12 cellular contexts compared by ENCODE assay signal in genomic region chr18:57427429-57428181, GRCh38. TPM values are rescaled to one million over a fixed set of nuclear protein-coding genes. Genes with fewer than 3 reads are reported as not detected.
DNase-seq lines count a peak whose midpoint lies in the region; ATAC-seq and TF ChIP-seq lines count a peak whose summit lies in the region.
"Had no signal": no experiment of that assay in that cellular context is flagged by ENCODE, and none has a peak within 500 bp of the region (broad histone marks: within the 10 kb centered on the region; RNA-seq: fewer than 3 reads in every experiment).

No MANE protein-coding gene starts in this region.

- no peaks in the 10 kb centered on the region for H3K4me1 ChIP-seq in mucosa of descending colon (ENCODE audit: low read depth)
- peaks cover 2% of the 10 kb centered on the region for H3K4me1 ChIP-seq in thymus (ENCODE audit: control insufficient read depth, insufficient read depth, low read length)
- H3K4me1 ChIP-seq: parathyroid adenoma had no signal

- H3K4me3 ChIP-seq in mucosa of descending colon = no peak overlapping the region
- H3K4me3 ChIP-seq in thymus (ENCODE audit: low read length) = peak overlapping the region; percentile 28
- H3K4me3 ChIP-seq: K562 had no signal

- intact Hi-C loops in mucosa of descending colon (cut with DNase I, micrococcal nuclease) = no loop called here

- ATAC-seq in activated CD8-positive, alpha-beta memory T cell treated with anti-CD3 and anti-CD28 coated beads, Interleukin-2, amount 10 ng/mL, durations not matched to agents 7 days and 5 days = no peak
- ATAC-seq in mucosa of descending colon (peak; percentile 77), HG02763 (IDR thresholded peaks at IDR 0.05; ENCODE audit: unreplicated experiment) (no peak), GM18502 (IDR thresholded peaks at IDR 0.05; ENCODE audit: poor library complexity, unreplicated experiment) (no peak), HG02852 (IDR thresholded peaks at IDR 0.05; ENCODE audit: unreplicated experiment) (no peak)
- ATAC-seq: K562 had no signal

- CTCF ChIA-PET in activated CD8-positive, alpha-beta memory T cell treated with anti-CD3 and anti-CD28 coated beads, Interleukin-2, amount 10 ng/mL, durations not matched to agents 7 days and 5 days (lab: Charles Lee) = no interaction called here

- peaks cover 67% of the 10 kb centered on the region for H3K27me3 Mint-ChIP-seq in activated CD8-positive, alpha-beta memory T cell treated with anti-CD3 and anti-CD28 coated beads, Interleukin-2, amount 10 ng/mL, durations not matched to agents 7 days and 5 days
- peaks cover 18% of the 10 kb centered on the region for H3K27me3 Mint-ChIP-seq in glutamatergic neuron (ENCODE audit: unreplicated experiment)

- peak overlapping the region; percentile 54 for H3K27ac Mint-ChIP-seq in activated CD8-positive, alpha-beta memory T cell treated with anti-CD3 and anti-CD28 coated beads, Interleukin-2, amount 10 ng/mL, durations not matched to agents 7 days and 5 days
- H3K27ac Mint-ChIP-seq in glutamatergic neuron (ENCODE audit: unreplicated experiment) = peak overlapping the region; percentile 80

- H3K36me3 ChIP-seq in mucosa of descending colon (ENCODE audit: low read depth) = no peaks in the 10 kb centered on the region
- H3K36me3 ChIP-seq in thymus (ENCODE audit: control insufficient read depth, insufficient read depth) = no peaks in the 10 kb centered on the region

- H3K9me3 ChIP-seq in mucosa of descending colon = no peaks in the 10 kb centered on the region
- H3K9me3 ChIP-seq in thymus (ENCODE audit: control insufficient read depth) = peaks cover 3% of the 10 kb centered on the region

- peaks cover 4% of the 10 kb centered on the region for H3K9me3 Mint-ChIP-seq in activated CD8-positive, alpha-beta memory T cell treated with anti-CD3 and anti-CD28 coated beads, Interleukin-2, amount 10 ng/mL, durations not matched to agents 7 days and 5 days (ENCODE audit: low read depth)
- H3K9me3 Mint-ChIP-seq in glutamatergic neuron (ENCODE audit: unreplicated experiment) = peaks cover 14% of the 10 kb centered on the region

- H3K27ac ChIP-seq in thymus (ENCODE audit: low read depth) = no peak overlapping the region
- H3K27ac ChIP-seq: parathyroid adenoma had no signal

- peaks cover 57% of the 10 kb centered on the region for H3K27me3 ChIP-seq in thymus (ENCODE audit: control insufficient read depth, insufficient read depth)

- no peaks in the 10 kb centered on the region for H3K4me1 Mint-ChIP-seq in activated CD8-positive, alpha-beta memory T cell treated with anti-CD3 and anti-CD28 coated beads, Interleukin-2, amount 10 ng/mL, durations not matched to agents 7 days and 5 days
- peaks cover 28% of the 10 kb centered on the region for H3K4me1 Mint-ChIP-seq in glutamatergic neuron (ENCODE audit: low read depth, unreplicated experiment)

- no peak overlapping the region for H3K4me3 Mint-ChIP-seq in activated CD8-positive, alpha-beta memory T cell treated with anti-CD3 and anti-CD28 coated beads, Interleukin-2, amount 10 ng/mL, durations not matched to agents 7 days and 5 days
- peak overlapping the region; percentile 80 for H3K4me3 Mint-ChIP-seq in glutamatergic neuron (ENCODE audit: unreplicated experiment)

- H3K36me3 Mint-ChIP-seq in activated CD8-positive, alpha-beta memory T cell treated with anti-CD3 and anti-CD28 coated beads, Interleukin-2, amount 10 ng/mL, durations not matched to agents 7 days and 5 days = peaks cover 3% of the 10 kb centered on the region
- H3K36me3 Mint-ChIP-seq in glutamatergic neuron (ENCODE audit: unreplicated experiment) = no peaks in the 10 kb centered on the region

- DNase-seq in activated CD8-positive, alpha-beta memory T cell treated with anti-CD3 and anti-CD28 coated beads, Interleukin-2, amount 10 ng/mL, durations not matched to agents 7 days and 5 days = no peak
- DNase-seq in activated CD8-positive, alpha-beta memory T cell treated with anti-CD3 and anti-CD28 coated beads, Interleukin-2, amount 50 U/mL, for 48 hours = no peak
- DNase-seq in glutamatergic neuron = peak; percentile 72
- peak in 1 of 3 donors; percentile 45 for DNase-seq in mucosa of descending colon
- DNase-seq: NCI-H226 had no signal

- TF ChIP-seq CTCF in glutamatergic neuron (IDR thresholded peaks at IDR 0.05; ENCODE audit: partially characterized antibody, unreplicated experiment) = no peak
- TF ChIP-seq CTCF in mucosa of descending colon (IDR thresholded peaks at IDR 0.05) = no peak

- WGBS in thymus = 7% methylated on average over 78 of the region's 78 CpGs

RNA-seq across cellular contexts. Expression of gene ONECUT2, which starts 7.6 kb away (rescaled TPM):
- not detected for total RNA-seq in activated CD8-positive, alpha-beta memory T cell treated with anti-CD3 and anti-CD28 coated beads, Interleukin-2, amount 10 ng/mL, durations not matched to agents 7 days and 5 days
- total RNA-seq in glutamatergic neuron (ENCODE audit: unreplicated experiment) = 230 TPM
- total RNA-seq in mucosa of descending colon = under 1 TPM; 0.06 to 0.87 (median 0.14) TPM
- polyA plus RNA-seq in thymus = 0.02 TPM
- total RNA-seq: activated CD8-positive, alpha-beta memory T cell treated with anti-CD3 and anti-CD28 coated beads for 36 hours had no signal

Comparison
In these comparisons a context has a peak if more than half of its experiments do, and no peak if none do; other contexts are left out.
1. RNA of gene ONECUT2, which starts 7.6 kb away (total RNA-seq): 230 TPM in glutamatergic neuron (single experiment); 0.06 to 0.87 TPM in mucosa of descending colon and not detected in activated CD8-positive, alpha-beta memory T cell treated with anti-CD3 and anti-CD28 coated beads, Interleukin-2, amount 10 ng/mL, durations not matched to agents 7 days and 5 days; every median in the first group is over 100 times any median in the second.